In the genomic region with DNA sequence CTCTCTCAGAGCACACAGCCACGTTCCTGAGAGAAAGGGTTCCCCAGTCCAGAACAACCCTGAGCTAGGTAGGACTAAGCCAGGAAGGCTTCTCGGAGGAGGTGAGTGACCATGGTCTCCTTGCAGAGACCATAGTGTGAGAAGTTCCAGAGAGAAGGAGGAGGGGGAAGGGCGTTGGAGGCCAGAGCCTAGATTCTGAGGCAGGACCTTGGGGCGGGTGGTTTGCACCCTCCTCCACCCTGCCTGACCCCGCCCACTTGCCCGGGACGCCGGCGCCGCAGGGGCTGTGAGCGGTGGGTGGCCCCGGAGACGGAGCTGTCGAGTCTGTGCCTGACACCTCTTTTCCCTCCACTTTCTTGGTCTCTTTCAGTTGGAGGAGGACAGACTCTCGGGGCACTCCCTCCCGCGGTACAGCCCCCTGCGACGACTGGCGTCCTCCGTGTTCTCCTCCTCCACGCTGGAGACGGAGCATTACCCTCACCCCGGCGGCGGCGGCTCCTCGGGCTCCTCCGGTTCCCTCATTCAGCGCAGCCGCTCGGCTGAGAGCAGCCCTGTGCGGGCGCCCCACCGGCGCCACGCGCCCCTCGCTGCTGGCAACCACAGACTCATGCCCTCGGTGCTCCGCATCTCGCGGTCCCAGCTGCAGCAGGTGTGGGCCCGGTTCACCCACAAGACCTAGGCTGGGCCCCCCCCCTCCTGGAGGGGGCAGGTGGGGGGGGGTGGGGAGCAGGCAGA, we compare ENCODE assay signal across 8 cellular contexts. TPM values are rescaled to one million over a fixed set of nuclear protein-coding genes. Genes with fewer than 3 reads are reported as not detected.
DNase-seq lines count a peak whose midpoint lies in the region; ATAC-seq and TF ChIP-seq lines count a peak whose summit lies in the region.

No MANE protein-coding gene starts in this region.

- no peak overlapping the region for H3K27ac ChIP-seq in CD4-positive, alpha-beta memory T cell (ENCODE audit: low read depth, low read length)
- H3K27ac ChIP-seq in muscle layer of colon (ENCODE audit: low read depth, low read length) (peak overlapping the region; percentile 53), transverse colon (peak overlapping the region; percentile 79 to 88 (median 83))

- TF ChIP-seq CTCF in choroid plexus epithelial cell (conservative IDR thresholded peaks at IDR 0.05; ENCODE audit: low read depth, low read length) (no peak), transverse colon (IDR thresholded peaks at IDR 0.05) (no peak)

- H3K27me3 Mint-ChIP-seq in CD4-positive, alpha-beta memory T cell = peaks cover 0 to 5% of the 10 kb centered on the region in 2 donors
- peaks cover 5% of the 10 kb centered on the region for H3K27me3 Mint-ChIP-seq in T-helper 17 cell

- no peak overlapping the region for H3K27ac Mint-ChIP-seq in CD4-positive, alpha-beta memory T cell
- no peak overlapping the region for H3K27ac Mint-ChIP-seq in T-helper 17 cell

- TF ChIP-seq POLR2A in transverse colon (IDR thresholded peaks at IDR 0.05) = peak; percentile 43

- peak; percentile 71 for ATAC-seq in T-helper 17 cell
- ATAC-seq in GM19395 (IDR thresholded peaks at IDR 0.05; ENCODE audit: unreplicated experiment) = no peak

- H3K36me3 ChIP-seq in CD4-positive, alpha-beta memory T cell (ENCODE audit: insufficient read depth, low read length) = no peaks in the 10 kb centered on the region
- H3K36me3 ChIP-seq in muscle layer of colon (ENCODE audit: insufficient read depth, low read length) (no peaks in the 10 kb centered on the region), transverse colon (no peaks in the 10 kb centered on the region)

- H3K36me3 Mint-ChIP-seq in CD4-positive, alpha-beta memory T cell = no peaks in the 10 kb centered on the region
- H3K36me3 Mint-ChIP-seq in T-helper 17 cell (ENCODE audit: low read depth) = no peaks in the 10 kb centered on the region

- no peak for TF ChIP-seq EP300 in transverse colon (IDR thresholded peaks at IDR 0.05; ENCODE audit: low read depth)

- WGBS in transverse colon (ENCODE audit: low coverage in 1 of 2), 2 donors = 5% methylated on average over 38 of the region's 44 CpGs; no CpG with 5 or more reads in 1 of the 2 donors

- H3K4me3 ChIP-seq in CD4-positive, alpha-beta memory T cell (ENCODE audit: low read length in 2 of 2) = peak overlapping the region in 1 of 2 donors; percentile 34
- H3K4me3 ChIP-seq in choroid plexus epithelial cell (ENCODE audit: low read depth, low read length) (peak overlapping the region; percentile 29), muscle layer of colon (ENCODE audit: low read depth in 1 of 2, low read length in 2 of 2) (peak overlapping the region; percentile 21 to 41), transverse colon (peak overlapping the region in 3 of 4 donors; percentile 19 to 51 (median 28))

- H3K9me3 Mint-ChIP-seq in CD4-positive, alpha-beta memory T cell = no peaks in the 10 kb centered on the region

- H3K4me1 Mint-ChIP-seq in CD4-positive, alpha-beta memory T cell = peaks cover 4 to 9% (median 6%) of the 10 kb centered on the region in 4 donors
- peaks cover 16% of the 10 kb centered on the region for H3K4me1 Mint-ChIP-seq in T-helper 17 cell

- intact Hi-C loops in CD4-positive, alpha-beta memory T cell (cut with micrococcal nuclease) = no loop called here
- intact Hi-C loops in transverse colon (cut with DNase I; ENCODE audit: low total_unique reads) = no loop called here

- in situ Hi-C loops in transverse colon (cut with MboI; ENCODE audit: low pct_ligation_motif_present in 1 of 4, low pct_unique_long_range_greater_than_20kb in 1 of 4, low sequenced_read_pairs in 3 of 4) = loop anchor here in 1 of 4 donors (10.0 kb wide), 1 partner anchor 65 kb away; no protein-coding TSS in a partner anchor

- no peak overlapping the region for H3K9ac ChIP-seq in muscle layer of colon (ENCODE audit: low read length)

- peak; percentile 26 to 53 (median 33) for DNase-seq in CD4-positive, alpha-beta memory T cell
- DNase-seq in T-helper 17 cell (peak in 2 of 3 donors; percentile 22 to 26), choroid plexus epithelial cell (ENCODE audit: low read depth) (no peak), transverse colon (peak; percentile 79), COR-L47 (lab: John Stamatoyannopoulos, UW) (no peak), inferior parietal cortex (ENCODE audit: extremely low spot score) (no peak)

- peak overlapping the region; percentile 64 to 87 (median 76) for H3K4me3 Mint-ChIP-seq in CD4-positive, alpha-beta memory T cell
- peak overlapping the region; percentile 69 for H3K4me3 Mint-ChIP-seq in T-helper 17 cell

- POLR2A ChIA-PET in CD4-positive, alpha-beta memory T cell (lab: Charles Lee; ENCODE audit: partially characterized antibody) = interaction anchor here (1.6 kb wide), 1 partner anchor 306 kb away, joined by 3 read pairs; a partner anchor contains a TSS

- H3K4me1 ChIP-seq in CD4-positive, alpha-beta memory T cell (ENCODE audit: insufficient read depth, low read length) = peaks cover 19% of the 10 kb centered on the region
- H3K4me1 ChIP-seq in muscle layer of colon (ENCODE audit: insufficient read depth, low read length) = peaks cover 22% of the 10 kb centered on the region
- H3K4me1 ChIP-seq in transverse colon = peaks cover 29 to 51% (median 43%) of the 10 kb centered on the region in 4 donors

- no peaks in the 10 kb centered on the region for H3K9me3 ChIP-seq in CD4-positive, alpha-beta memory T cell (ENCODE audit: control insufficient read depth in 1 of 2, low read length in 2 of 2)
- H3K9me3 ChIP-seq in T-helper 17 cell (ENCODE audit: control insufficient read depth, low read length, poor library complexity, severe bottlenecking) (no peaks in the 10 kb centered on the region), muscle layer of colon (ENCODE audit: low read length) (no peaks in the 10 kb centered on the region), transverse colon (no peaks in the 10 kb centered on the region)

- no peaks in the 10 kb centered on the region for H3K27me3 ChIP-seq in CD4-positive, alpha-beta memory T cell (ENCODE audit: insufficient read depth, low read length)
- H3K27me3 ChIP-seq in muscle layer of colon (ENCODE audit: control insufficient read depth in 1 of 2, insufficient read depth in 2 of 2, low read length in 2 of 2) = peaks cover 7% of the 10 kb centered on the region in 2 donors
- H3K27me3 ChIP-seq in transverse colon = no peaks in the 10 kb centered on the region

- CTCF ChIA-PET in CD4-positive, alpha-beta memory T cell (lab: Charles Lee; ENCODE audit: partially characterized antibody) = interaction anchor here (1.7 to 2.1 kb wide), 2 partner anchors 129 to 237 kb away, joined by 5 to 7 read pairs; no protein-coding TSS in a partner anchor

RNA-seq across cellular contexts. Expression of a gene that starts 26.2 kb away (rescaled TPM):
- total RNA-seq in CD4-positive, alpha-beta memory T cell = under 1 TPM in 1 of 2 experiments, not detected in 1; 0.06 TPM
- not detected for polyA plus RNA-seq in CD4-positive, alpha-beta memory T cell
- total RNA-seq in T-helper 17 cell = under 1 TPM; 0.05 to 0.16 TPM
- 1 to 10 TPM in 1 of 4 donors, under 1 TPM in 3; 0.20 to 1.1 (median 0.36) TPM for total RNA-seq in transverse colon

RNA-seq across cellular contexts. Expression of a gene that starts 28.6 kb away (rescaled TPM):
- total RNA-seq in CD4-positive, alpha-beta memory T cell = not detected
- not detected for polyA plus RNA-seq in CD4-positive, alpha-beta memory T cell
- total RNA-seq in T-helper 17 cell (not detected), transverse colon (not detected)

RNA-seq across cellular contexts. Expression of a gene that starts 39.2 kb away (rescaled TPM):
- 1 to 10 TPM; 1.9 to 3.0 TPM for total RNA-seq in CD4-positive, alpha-beta memory T cell
- polyA plus RNA-seq in CD4-positive, alpha-beta memory T cell = not detected
- 1 to 10 TPM; 1.3 to 2.1 TPM for total RNA-seq in T-helper 17 cell
- 1 to 10 TPM in 1 of 4 donors, under 1 TPM in 1, not detected in 2; 0.82 to 1.4 TPM for total RNA-seq in transverse colon

RNA-seq across cellular contexts. Expression of a gene that starts 40.2 kb away (rescaled TPM):
- total RNA-seq in CD4-positive, alpha-beta memory T cell = 10 to 100 TPM; 32.8 to 34.8 TPM
- polyA plus RNA-seq in CD4-positive, alpha-beta memory T cell = 100 to 1,000 TPM in 1 of 2 donors, 10 to 100 TPM in 1; 93.5 to 159 TPM
- 10 to 100 TPM; 32.3 to 35.0 TPM for total RNA-seq in T-helper 17 cell
- total RNA-seq in transverse colon = 100 to 1,000 TPM in 3 of 4 donors, 10 to 100 TPM in 1; 16.1 to 367 (median 128) TPM

Comparison
In these comparisons a context has a peak if more than half of its experiments do, and no peak if none do; other contexts are left out.
1. DNase-seq: peak in CD4-positive, alpha-beta memory T cell (5 of 5), T-helper 17 cell (2 of 3) and transverse colon (single experiment); none in choroid plexus epithelial cell (single experiment), COR-L47 (single experiment) and inferior parietal cortex (single experiment).